In the genomic region with DNA sequence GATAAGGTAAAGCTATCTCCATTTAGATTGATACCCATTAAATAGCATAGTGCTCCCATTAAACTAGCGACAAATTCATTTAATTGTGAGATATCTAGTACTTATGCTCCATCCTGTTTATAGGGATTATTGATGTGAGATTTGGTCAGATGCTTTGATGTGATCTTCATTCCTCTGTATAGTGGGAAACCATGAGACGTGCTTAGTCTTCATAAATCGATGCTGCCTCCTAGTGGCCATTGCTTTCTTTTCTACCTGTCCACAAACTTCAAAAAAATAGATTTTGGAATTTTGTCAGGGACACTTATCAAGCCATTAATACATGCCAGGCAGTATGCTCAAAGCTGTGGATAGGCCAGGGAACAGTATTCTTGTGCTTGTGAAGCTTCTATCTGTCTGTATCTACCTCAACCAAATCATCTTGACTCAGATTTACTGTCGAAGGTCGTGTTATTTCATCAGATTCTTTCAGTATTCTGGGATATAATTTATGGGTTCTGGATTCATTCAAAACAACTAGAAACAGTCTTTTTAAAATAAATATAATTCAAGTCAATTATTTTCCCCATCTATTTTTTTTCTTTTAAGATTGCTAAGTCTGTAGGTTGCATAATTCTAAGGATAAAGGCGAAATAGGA, we compare ENCODE assay signal across 8 cellular contexts. TPM values are rescaled to one million over a fixed set of nuclear protein-coding genes. Genes with fewer than 3 reads are reported as not detected.
DNase-seq lines count a peak whose midpoint lies in the region; ATAC-seq, FAIRE-seq and TF ChIP-seq lines count a peak whose summit lies in the region.

No MANE protein-coding gene starts in this region.

- peak; percentile 74 for TF ChIP-seq CTCF in D721Med (IDR thresholded peaks at IDR 0.05; ENCODE audit: insufficient read depth, missing control alignments)

- no peak overlapping the region for H3K9ac ChIP-seq in neuronal stem cell (ENCODE audit: low read depth, low read length, poor library complexity)

- no peak overlapping the region for H3K18ac ChIP-seq in neuronal stem cell (ENCODE audit: low read length)

- peak; percentile 80 for FAIRE-seq in D721Med (lab: Jason Lieb, UNC)

- no peak overlapping the region for H2BK15ac ChIP-seq in neuronal stem cell (ENCODE audit: low read length)

- H3K36me3 ChIP-seq in neuronal stem cell (replicated peaks in 1 of 2; ENCODE audit: control insufficient read depth in 2 of 2, insufficient read depth in 2 of 2, low read length in 2 of 2): peaks cover 0 to 34% of the 10 kb centered on the region in 2 donors

- no peaks in the 10 kb centered on the region for H3K9me3 Mint-ChIP-seq in activated CD4-positive, alpha-beta memory T cell treated with anti-CD3 and anti-CD28 coated beads for 36 hours

- H4K91ac ChIP-seq in neuronal stem cell (ENCODE audit: low read depth, low read length, poor library complexity): no peak overlapping the region

- H3K9me3 ChIP-seq in neuronal stem cell (replicated peaks in 1 of 2; ENCODE audit: control insufficient read depth in 2 of 2, insufficient read depth in 1 of 2, low read depth in 1 of 2, low read length in 2 of 2): no peaks in the 10 kb centered on the region

- H3K4ac ChIP-seq in neuronal stem cell (ENCODE audit: low read length): no peak overlapping the region

- H2BK12ac ChIP-seq in neuronal stem cell (ENCODE audit: low read length): no peak overlapping the region

- H3K4me1 ChIP-seq in neuronal stem cell (ENCODE audit: control insufficient read depth in 2 of 2, insufficient read depth in 1 of 2, low read depth in 1 of 2, low read length in 2 of 2): no peaks in the 10 kb centered on the region

- H3K79me1 ChIP-seq in neuronal stem cell (ENCODE audit: low read depth, low read length): no peaks in the 10 kb centered on the region

- H2AFZ ChIP-seq in neuronal stem cell (ENCODE audit: low read length): no peak overlapping the region

- no peak overlapping the region for H3K27ac ChIP-seq in neuronal stem cell (replicated peaks; ENCODE audit: low read length)

- no peak for DNase-seq in D721Med (ENCODE audit: insufficient read length, low spot score)
- peak; percentile 7 to 70 for DNase-seq in NCI-H446 (lab: John Stamatoyannopoulos, UW)
- peak; percentile 46 for DNase-seq in activated CD4-positive, alpha-beta memory T cell treated with anti-CD3 and anti-CD28 coated beads for 36 hours
- DNase-seq in fibroblast of peridontal ligament (ENCODE audit: extremely low read depth): peak; percentile 78
- DNase-seq in neuronal stem cell (ENCODE audit: low spot score): peak; percentile 37
- no peak for DNase-seq in NCI-H128 (lab: John Stamatoyannopoulos, UW; ENCODE audit: unreplicated experiment)

- H3K14ac ChIP-seq in neuronal stem cell (ENCODE audit: low read length): no peak overlapping the region

- no peak overlapping the region for H3K23ac ChIP-seq in neuronal stem cell (ENCODE audit: low read depth, low read length, poor library complexity)

- WGBS in neuronal stem cell (ENCODE audit: extremely low coverage in 2 of 2, insufficient read length in 2 of 2, insufficient replicate concordance in 1 of 2), 2 donors: no CpG with 5 or more reads among the region's 6 CpGs

- no peaks in the 10 kb centered on the region for H3K27me3 ChIP-seq in neuronal stem cell (ENCODE audit: control insufficient read depth in 3 of 3, insufficient read depth in 3 of 3, low read depth in 1 of 3, low read length in 3 of 3)

- no peak overlapping the region for H3K4me3 Mint-ChIP-seq in activated CD4-positive, alpha-beta memory T cell treated with anti-CD3 and anti-CD28 coated beads for 36 hours

- no peak overlapping the region for H3K27ac Mint-ChIP-seq in activated CD4-positive, alpha-beta memory T cell treated with anti-CD3 and anti-CD28 coated beads for 36 hours

- POLR2A ChIA-PET in activated CD4-positive, alpha-beta memory T cell treated with anti-CD3 and anti-CD28 coated beads for 36 hours (lab: Charles Lee): no interaction called here

- H3K27me3 Mint-ChIP-seq in activated CD4-positive, alpha-beta memory T cell treated with anti-CD3 and anti-CD28 coated beads for 36 hours: no peaks in the 10 kb centered on the region

- no peak overlapping the region for H2BK5ac ChIP-seq in neuronal stem cell (ENCODE audit: low read length)

- CTCF ChIA-PET in activated CD4-positive, alpha-beta memory T cell treated with anti-CD3 and anti-CD28 coated beads for 36 hours (lab: Charles Lee): interaction anchor here (0.6 to 1.5 kb wide), 6 partner anchors 10 to 1591 kb away, joined by 3 to 6 read pairs (median 3); no protein-coding TSS in a partner anchor

- no peak overlapping the region for H2BK120ac ChIP-seq in neuronal stem cell (ENCODE audit: low read depth, low read length)

- H4K8ac ChIP-seq in neuronal stem cell (ENCODE audit: low read depth, low read length): no peak overlapping the region

- H3K4me1 Mint-ChIP-seq in activated CD4-positive, alpha-beta memory T cell treated with anti-CD3 and anti-CD28 coated beads for 36 hours (ENCODE audit: low read depth): peaks cover 3% of the 10 kb centered on the region

- intact Hi-C loops in activated CD4-positive, alpha-beta memory T cell treated with anti-CD3 and anti-CD28 coated beads for 36 hours (cut with micrococcal nuclease): loop anchor here (1.0 kb wide), 1 partner anchor 12 kb away; the partner anchor contains the start of gene LSM8

- peak; percentile 79 for ATAC-seq in GM19372 (IDR thresholded peaks at IDR 0.05; ENCODE audit: low read depth, unreplicated experiment)
- ATAC-seq in HG03354 (IDR thresholded peaks at IDR 0.05; ENCODE audit: poor library complexity, severe bottlenecking, unreplicated experiment): peak; percentile 88

- H3K4me2 ChIP-seq in neuronal stem cell (ENCODE audit: insufficient read depth, low read length, poor library complexity, severe bottlenecking): no peak overlapping the region

- H3K4me3 ChIP-seq in neuronal stem cell (ENCODE audit: low read length in 2 of 2): no peak overlapping the region

- no peak overlapping the region for H2AK5ac ChIP-seq in neuronal stem cell (ENCODE audit: low read depth, low read length)

- H3K36me3 Mint-ChIP-seq in activated CD4-positive, alpha-beta memory T cell treated with anti-CD3 and anti-CD28 coated beads for 36 hours: peaks cover 7% of the 10 kb centered on the region

RNA-seq across cellular contexts. Expression of gene LSM8, which starts 12.0 kb away (rescaled TPM):
- 10 to 100 TPM; 39.1 TPM for total RNA-seq in activated CD4-positive, alpha-beta memory T cell treated with anti-CD3 and anti-CD28 coated beads for 36 hours
- polyA plus RNA-seq in neuronal stem cell (2013, experiment 1 of 2): 53.9 TPM
- polyA plus RNA-seq in neuronal stem cell (2013, experiment 2 of 2): 57.6 TPM

RNA-seq across cellular contexts. Expression of gene ANKRD7, which starts 28.5 kb away (rescaled TPM):
- total RNA-seq in activated CD4-positive, alpha-beta memory T cell treated with anti-CD3 and anti-CD28 coated beads for 36 hours: not detected
- polyA plus RNA-seq in neuronal stem cell (2013, experiment 1 of 2): 0.15 TPM
- polyA plus RNA-seq in neuronal stem cell (2013, experiment 2 of 2): not detected

Comparison
In these comparisons a context has a peak if more than half of its experiments do, and no peak if none do; other contexts are left out.
1. DNase-seq: peak in NCI-H446 (2 of 2), activated CD4-positive, alpha-beta memory T cell treated with anti-CD3 and anti-CD28 coated beads for 36 hours (single experiment), fibroblast of peridontal ligament (single experiment) and neuronal stem cell (single experiment); none in D721Med (single experiment) and NCI-H128 (single experiment).